Comparison of ENCODE assay signal across 21 cellular contexts in genomic region chr6:113089056-113089455, GRCh38.
DNase-seq lines count a peak whose midpoint lies in the region; ATAC-seq, FAIRE-seq and TF ChIP-seq lines count a peak whose summit lies in the region.
"Had no signal": no experiment of that assay in that cellular context is flagged by ENCODE, and none has a peak within 500 bp of the region (broad histone marks: within the 10 kb centered on the region; RNA-seq: fewer than 3 reads in every experiment).

No MANE protein-coding gene starts in this region.

- H3K9me3 Mint-ChIP-seq in HFFc6, result peaks cover 8% of the 10 kb centered on the region; the same call in 1 of the 2 replicates
- H3K9me3 Mint-ChIP-seq: activated naive CD8-positive, alpha-beta T cell treated with anti-CD3 and anti-CD28 coated beads for 36 hours had no signal

- no peaks in the 10 kb centered on the region; the same call in 1 of the 2 replicates for H3K27me3 Mint-ChIP-seq in HFFc6 (ENCODE audit: insufficient read depth)
- H3K27me3 Mint-ChIP-seq: activated naive CD8-positive, alpha-beta T cell treated with anti-CD3 and anti-CD28 coated beads for 36 hours had no signal

- CTCF ChIA-PET in GM12878 (lab: Yijun Ruan, JAX), result no interaction called here

- H3K18ac ChIP-seq in mesendoderm (ENCODE audit: low read length), result no peak overlapping the region

- no TSS peak for BruUV-seq in GM12878 (replicated peaks; lab: Mats Ljungman, UMichigan)

- no peak overlapping the region for H2BK15ac ChIP-seq in mesendoderm (replicated peaks; ENCODE audit: low read depth)

- H3K9ac ChIP-seq in DND-41 (ENCODE audit: low read depth, low read length) (no peak overlapping the region), GM12878 (ENCODE audit: control insufficient read depth, insufficient read depth, low read length) (no peak overlapping the region), mesendoderm (ENCODE audit: low read length) (no peak overlapping the region)

- no peak for TF ChIP-seq RAD21 in GM12878 (IDR thresholded peaks at IDR 0.05; ENCODE audit: insufficient read depth, low read depth, low read length)

- H3K79me2 ChIP-seq in DND-41 (ENCODE audit: insufficient read depth, low read length) (no peaks in the 10 kb centered on the region), GM12878 (ENCODE audit: control insufficient read depth, insufficient read depth, low read length) (no peaks in the 10 kb centered on the region), mesendoderm (ENCODE audit: control insufficient read depth, insufficient read depth, low read length) (no peaks in the 10 kb centered on the region)

- no peak for ATAC-seq in DND-41 (ENCODE audit: insufficient read depth, low read depth)
- ATAC-seq in GM12878, result no peak
- ATAC-seq: left lobe of liver; stimulated activated naive B cell treated with anti-CD40 and anti-IgM and Interleukin-4, amounts not matched to agents 10 μg/mL and 1 μg/mL and 100 μg/mL, for 72 hours had no signal

- H3K4ac ChIP-seq in mesendoderm (ENCODE audit: low read depth, low read length), result no peak overlapping the region

- H3K4me3 Mint-ChIP-seq in HFFc6, result no peak overlapping the region
- H3K4me3 Mint-ChIP-seq: activated naive CD8-positive, alpha-beta T cell treated with anti-CD3 and anti-CD28 coated beads for 36 hours; immature natural killer cell; stimulated activated naive B cell treated with anti-CD40 and anti-IgM and Interleukin-4, amounts not matched to agents 10 μg/mL and 1 μg/mL and 100 μg/mL, for 72 hours had no signal

- DNase-seq in DND-41, result no peak
- no peak for DNase-seq in HFFc6
- DNase-seq in GM12878 (ENCODE audit: low read depth, low spot score), result no peak
- peak; percentile 23 for DNase-seq in mesendoderm
- DNase-seq in activated CD8-positive, alpha-beta memory T cell treated with anti-CD3 and anti-CD28 coated beads, Interleukin-2, amount 50 U/mL, for 4 hours, result no peak
- no peak for DNase-seq in NCI-H446 (lab: John Stamatoyannopoulos, UW)
- no peak for DNase-seq in G401 (ENCODE audit: low spot score)
- DNase-seq in occipital lobe (lab: John Stamatoyannopoulos, UW), result no peak
- DNase-seq: activated CD4-positive, alpha-beta T cell treated with anti-CD3 and anti-CD28 coated beads, Interleukin-2, amount 50 U/mL, for 48 hours; activated naive CD8-positive, alpha-beta T cell treated with anti-CD3 and anti-CD28 coated beads for 36 hours; GOT3; immature natural killer cell; KBM-7; NCI-H1417 treated with DMSO at 0.1 percent for 48 hours; NCI-H69; stimulated activated CD4-positive, alpha-beta T cell treated with anti-CD3 and anti-CD28 coated beads, Interleukin-2, amount 100 ng/mL, for 48 hours; stimulated activated naive B cell treated with anti-CD40 and anti-IgM and Interleukin-4, amounts not matched to agents 10 μg/mL and 1 μg/mL and 100 μg/mL, for 72 hours; T-helper 9 cell; uterus had no signal

- H3K27ac ChIP-seq in DND-41 (ENCODE audit: low read length) (no peak overlapping the region), GM12878 (ENCODE audit: control insufficient read depth, insufficient read depth) (no peak overlapping the region), mesendoderm (ENCODE audit: low read depth, low read length) (no peak overlapping the region)
- H3K27ac ChIP-seq: suprapubic skin, uterus had no signal

- H2AFZ ChIP-seq in DND-41 (ENCODE audit: low read depth, low read length) (no peak overlapping the region), GM12878 (ENCODE audit: control insufficient read depth, low read depth, low read length) (no peak overlapping the region)

- H3K4me2 ChIP-seq in DND-41 (ENCODE audit: insufficient read depth, low read length) (no peak overlapping the region), GM12878 (ENCODE audit: control insufficient read depth, insufficient read depth) (no peak overlapping the region), mesendoderm (ENCODE audit: low read length) (no peak overlapping the region)

- H4K5ac ChIP-seq in mesendoderm (ENCODE audit: low read length), result no peak overlapping the region

- no peak for FAIRE-seq in GM12878 (lab: Jason Lieb, UNC)

- no peak overlapping the region for H2AK5ac ChIP-seq in mesendoderm (ENCODE audit: low read length)

- no peak overlapping the region for H2BK120ac ChIP-seq in mesendoderm (ENCODE audit: low read depth, low read length)

- POLR2A ChIA-PET in GM12878 (lab: Charles Lee), result no interaction called here

- H3K79me1 ChIP-seq in mesendoderm (ENCODE audit: low read length), result no peaks in the 10 kb centered on the region

- in situ Hi-C loops in GM12878 (cut with MboI), result no loop called here
- in situ Hi-C loops in G401 (cut with HindIII; ENCODE audit: low sequenced_read_pairs), result no loop called here

- H3K27ac Mint-ChIP-seq in HFFc6, result no peak overlapping the region
- H3K27ac Mint-ChIP-seq: activated naive CD8-positive, alpha-beta T cell treated with anti-CD3 and anti-CD28 coated beads for 36 hours; immature natural killer cell; stimulated activated naive B cell treated with anti-CD40 and anti-IgM and Interleukin-4, amounts not matched to agents 10 μg/mL and 1 μg/mL and 100 μg/mL, for 72 hours had no signal

- RAD21 ChIA-PET in GM12878 (lab: Charles Lee; ENCODE audit: unreplicated experiment), result no interaction called here

- intact Hi-C loops in GM12878 (cut with micrococcal nuclease; ENCODE audit: unreplicated experiment), result no loop called here

- H2BK5ac ChIP-seq in mesendoderm (ENCODE audit: low read length), result no peak overlapping the region

- peaks cover 23% of the 10 kb centered on the region for H3K4me1 Mint-ChIP-seq in HFFc6 (ENCODE audit: low read depth)
- H3K4me1 Mint-ChIP-seq: activated naive CD8-positive, alpha-beta T cell treated with anti-CD3 and anti-CD28 coated beads for 36 hours; immature natural killer cell; stimulated activated naive B cell treated with anti-CD40 and anti-IgM and Interleukin-4, amounts not matched to agents 10 μg/mL and 1 μg/mL and 100 μg/mL, for 72 hours had no signal

- TF ChIP-seq CTCF in DND-41 (IDR thresholded peaks at IDR 0.05; ENCODE audit: borderline replicate concordance, extremely low read depth, low read length, poor library complexity, severe bottlenecking) (peak; percentile 22), HFFc6 (IDR thresholded peaks at IDR 0.05) (peak; percentile 33; the same call in 1 of the 2 replicates), GM12878 (IDR thresholded peaks at IDR 0.05 in 2 of 3, conservative IDR thresholded peaks at IDR 0.05 in 1 of 3; ENCODE audit: control insufficient read depth in 2 of 3, extremely low read depth in 1 of 3, insufficient read depth in 1 of 3, low read depth in 3 of 3, low read length in 3 of 3) (0 out of 6 replicates have a peak, but pooled peaks of 2 of the 3 experiments have one; percentile 1 to 7)

- H3K4me3 ChIP-seq in DND-41 (ENCODE audit: low read depth in 1 of 2, low read length in 2 of 2) (no peak overlapping the region), GM12878 (no peak overlapping the region), mesendoderm (ENCODE audit: low read length) (no peak overlapping the region)
- H3K4me3 ChIP-seq: suprapubic skin, uterus had no signal

- WGBS in GM12878 (ENCODE audit: insufficient coverage, insufficient replicate concordance, low lambda C conversion rate, missing lambda C conversion rate), result 54% methylated on average over 8 of the region's 8 CpGs
- no CpG with 5 or more reads among the region's 8 CpGs for WGBS in mesendoderm (ENCODE audit: extremely low coverage, insufficient coverage, low lambda C conversion rate)

- H3K36me3 ChIP-seq in DND-41 (ENCODE audit: insufficient read depth, low read length) (no peaks in the 10 kb centered on the region), GM12878 (ENCODE audit: control insufficient read depth in 2 of 2, insufficient read depth in 2 of 2, low read length in 1 of 2) (no peaks in the 10 kb centered on the region), mesendoderm (ENCODE audit: control insufficient read depth, insufficient read depth, low read length) (no peaks in the 10 kb centered on the region)
- H3K36me3 ChIP-seq: suprapubic skin, uterus had no signal

- H3K27me3 ChIP-seq in DND-41 (ENCODE audit: insufficient read depth, low read length, poor library complexity) (no peaks in the 10 kb centered on the region), GM12878 (replicated peaks in 1 of 2; ENCODE audit: control insufficient read depth in 2 of 2, insufficient read depth in 2 of 2, low read length in 1 of 2) (no peaks in the 10 kb centered on the region), mesendoderm (ENCODE audit: insufficient read depth, low read length, poor library complexity) (no peaks in the 10 kb centered on the region)
- H3K27me3 ChIP-seq: suprapubic skin, uterus had no signal

- no peak overlapping the region for H4K8ac ChIP-seq in mesendoderm (ENCODE audit: low read depth, low read length)

- H3K9me3 ChIP-seq in DND-41 (ENCODE audit: insufficient read depth, low read length, severe bottlenecking) (no peaks in the 10 kb centered on the region), GM12878 (replicated peaks; ENCODE audit: control insufficient read depth, insufficient read depth, low read length) (no peaks in the 10 kb centered on the region)
- H3K9me3 ChIP-seq: suprapubic skin, uterus had no signal

- no peak for TF ChIP-seq EP300 in GM12878 (IDR thresholded peaks at IDR 0.05; ENCODE audit: borderline replicate concordance in 1 of 2, control insufficient read depth in 1 of 2, low read depth in 2 of 2, low read length in 2 of 2)

- no peaks in the 10 kb centered on the region for H3K4me1 ChIP-seq in DND-41 (ENCODE audit: insufficient read depth, low read length)
- H3K4me1 ChIP-seq in GM12878 (ENCODE audit: control insufficient read depth, insufficient read depth, low read length), result no peaks in the 10 kb centered on the region
- no peaks in the 10 kb centered on the region for H3K4me1 ChIP-seq in mesendoderm (ENCODE audit: control insufficient read depth, low read depth, low read length)
- H3K4me1 ChIP-seq: suprapubic skin, uterus had no signal

- peaks cover 7% of the 10 kb centered on the region for H3K36me3 Mint-ChIP-seq in HFFc6 (ENCODE audit: low read depth)
- H3K36me3 Mint-ChIP-seq: activated naive CD8-positive, alpha-beta T cell treated with anti-CD3 and anti-CD28 coated beads for 36 hours; stimulated activated naive B cell treated with anti-CD40 and anti-IgM and Interleukin-4, amounts not matched to agents 10 μg/mL and 1 μg/mL and 100 μg/mL, for 72 hours had no signal

- no peak overlapping the region for H3K56ac ChIP-seq in mesendoderm (ENCODE audit: low read length)

- SMC1A ChIA-PET in GM12878 (lab: Charles Lee; ENCODE audit: uncharacterized antibody, unreplicated experiment), result interaction anchor here (0.5 kb wide), 1 partner anchor 178 kb away, joined by 3 read pairs; no protein-coding TSS in a partner anchor

- no peak overlapping the region for H3K23ac ChIP-seq in mesendoderm (ENCODE audit: low read length)

- H4K20me1 ChIP-seq in DND-41 (ENCODE audit: insufficient read depth, low read length) (no peaks in the 10 kb centered on the region), GM12878 (ENCODE audit: control insufficient read depth, insufficient read depth) (no peaks in the 10 kb centered on the region)

- TF ChIP-seq POLR2A in GM12878 (IDR thresholded peaks at IDR 0.05; ENCODE audit: low read depth, low read length), result no peak

TF ChIP-seq in GM12878, 131 proteins besides CTCF, POLR2A, EP300 and RAD21 (continues in another document):
- no peak for TF ChIP-seq KDM1A (IDR thresholded peaks at IDR 0.05; ENCODE audit: borderline replicate concordance)
- TF ChIP-seq POU2F2 (IDR thresholded peaks at IDR 0.05; ENCODE audit: borderline replicate concordance, low read depth, low read length), result no peak
- no peak for TF ChIP-seq BMI1 (IDR thresholded peaks at IDR 0.05; ENCODE audit: borderline replicate concordance)
